ENCODE assay signal across 31 cellular contexts in the genomic region with DNA sequence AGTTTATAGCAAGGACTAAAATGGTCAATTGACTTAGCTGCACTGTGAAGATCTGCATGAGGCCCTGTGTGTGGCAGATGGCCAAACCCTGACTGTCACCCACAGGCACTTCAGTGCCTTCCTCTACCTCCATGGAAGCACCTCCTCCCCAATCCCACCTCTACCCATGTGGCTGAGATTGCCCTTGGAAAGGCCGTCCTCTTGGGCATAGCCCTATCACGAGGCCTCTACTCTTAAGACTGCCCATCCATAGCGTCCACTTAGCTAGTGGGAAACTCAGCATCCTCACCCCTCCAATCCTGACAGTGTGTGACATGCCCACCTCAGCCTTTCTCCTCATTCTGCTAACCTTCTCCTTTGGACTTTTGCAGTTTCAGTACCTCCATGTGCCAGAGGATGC.
"Had no signal": no experiment of that assay in that cellular context is flagged by ENCODE, and none has a peak within 500 bp of the region (broad histone marks: within the 10 kb centered on the region; RNA-seq: fewer than 3 reads in every experiment).

No MANE protein-coding gene starts in this region.

- H3K27ac Mint-ChIP-seq: activated B cell treated with CpG ODN at 0.5 μM for 24 hours; activated CD8-positive, alpha-beta memory T cell treated with anti-CD3 and anti-CD28 coated beads, Interleukin-2, amount 10 ng/mL, durations not matched to agents 7 days and 5 days; activated CD8-positive, alpha-beta T cell treated with anti-CD3 and anti-CD28 coated beads for 36 hours; activated naive CD4-positive, alpha-beta T cell treated with anti-CD3 and anti-CD28 coated beads, Interleukin-2, amount 10 ng/mL, durations not matched to agents 7 days and 5 days; activated naive CD4-positive, alpha-beta T cell treated with anti-CD3 and anti-CD28 coated beads, Interleukin-2, amount 50 U/mL, for 72 hours; activated naive CD8-positive, alpha-beta T cell treated with anti-CD3 and anti-CD28 coated beads, Interleukin-2, amount 10 ng/mL, durations not matched to agents 7 days and 5 days; activated T-cell treated with anti-CD3 and anti-CD28 coated beads, Interleukin-2, amount 50 U/mL, for 24 hours; activated T-cell treated with anti-CD3 and anti-CD28 coated beads, Interleukin-2, amount 50 U/mL, for 72 hours; brain; endodermal cell; T-cell; T-helper 1 cell treated with Interleukin-12 subunit alpha and Interleukin-12 subunit beta and Interleukin-4 antibody, amounts not matched to agents 30 μg/mL and 1 μg/mL, for 36 hours; T-helper 2 cell treated with Interferon-gamma antibody and Interleukin-4, amounts not matched to agents 5 μg/mL and 100 μg/mL, for 36 hours had no signal

- DNase-seq: activated B cell treated with CpG ODN at 0.5 μM for 24 hours; activated CD4-positive, alpha-beta T cell treated with anti-CD3 and anti-CD28 coated beads for 48 hours; activated CD4-positive, alpha-beta T cell treated with anti-CD3 and anti-CD28 coated beads, Interleukin-2, amount 50 U/mL, for 1 hour; activated CD4-positive, alpha-beta T cell treated with anti-CD3 and anti-CD28 coated beads, Interleukin-2, amount 50 U/mL, for 48 hours; activated CD8-positive, alpha-beta memory T cell treated with anti-CD3 and anti-CD28 coated beads, Interleukin-2, amount 10 ng/mL, durations not matched to agents 7 days and 5 days; activated CD8-positive, alpha-beta memory T cell treated with anti-CD3 and anti-CD28 coated beads, Interleukin-2, amount 50 U/mL, for 48 hours; activated CD8-positive, alpha-beta T cell treated with anti-CD3 and anti-CD28 coated beads for 36 hours; activated gamma-delta T cell; activated naive CD4-positive, alpha-beta T cell; activated naive CD4-positive, alpha-beta T cell treated with anti-CD3 and anti-CD28 coated beads, Interleukin-2, amount 10 ng/mL, durations not matched to agents 7 days and 5 days; activated naive CD8-positive, alpha-beta T cell treated with anti-CD3 and anti-CD28 coated beads, Interleukin-2, amount 10 ng/mL, durations not matched to agents 7 days and 5 days; activated T-cell treated with anti-CD3 and anti-CD28 coated beads for 4 hours; activated T-cell treated with anti-CD3 and anti-CD28 coated beads, Interleukin-2, amount 50 U/mL, for 24 hours; activated T-cell treated with anti-CD3 and anti-CD28 coated beads, Interleukin-2, amount 50 U/mL, for 72 hours; central memory CD4-positive, alpha-beta T cell; cerebellar nuclear complex; colonic mucosa; effector memory CD4-positive, alpha-beta T cell; endodermal cell; foreskin fibroblast; SW 1271; T-cell; T1000; WERI-Rb-1 had no signal

- H3K36me3 ChIP-seq: ascending aorta, breast epithelium, cardiac muscle cell, colonic mucosa, WERI-Rb-1 had no signal

- H3K4me3 ChIP-seq: ascending aorta, breast epithelium, cardiac muscle cell, colonic mucosa had no signal

- H3K27ac ChIP-seq: ascending aorta, breast epithelium, cardiac muscle cell, colonic mucosa, WERI-Rb-1 had no signal

- H3K4me3 Mint-ChIP-seq: activated B cell treated with CpG ODN at 0.5 μM for 24 hours; activated CD8-positive, alpha-beta memory T cell treated with anti-CD3 and anti-CD28 coated beads, Interleukin-2, amount 10 ng/mL, durations not matched to agents 7 days and 5 days; activated CD8-positive, alpha-beta T cell treated with anti-CD3 and anti-CD28 coated beads for 36 hours; activated naive CD4-positive, alpha-beta T cell treated with anti-CD3 and anti-CD28 coated beads, Interleukin-2, amount 10 ng/mL, durations not matched to agents 7 days and 5 days; activated naive CD8-positive, alpha-beta T cell treated with anti-CD3 and anti-CD28 coated beads, Interleukin-2, amount 10 ng/mL, durations not matched to agents 7 days and 5 days; activated T-cell treated with anti-CD3 and anti-CD28 coated beads, Interleukin-2, amount 50 U/mL, for 24 hours; activated T-cell treated with anti-CD3 and anti-CD28 coated beads, Interleukin-2, amount 50 U/mL, for 72 hours; brain; endodermal cell; T-cell; T-helper 1 cell treated with Interleukin-12 subunit alpha and Interleukin-12 subunit beta and Interleukin-4 antibody, amounts not matched to agents 30 μg/mL and 1 μg/mL, for 36 hours; T-helper 2 cell treated with Interferon-gamma antibody and Interleukin-4, amounts not matched to agents 5 μg/mL and 100 μg/mL, for 36 hours had no signal

- H3K9me3 ChIP-seq: ascending aorta, breast epithelium, colonic mucosa had no signal

- H3K27me3 Mint-ChIP-seq: activated B cell treated with CpG ODN at 0.5 μM for 24 hours; activated CD8-positive, alpha-beta memory T cell treated with anti-CD3 and anti-CD28 coated beads, Interleukin-2, amount 10 ng/mL, durations not matched to agents 7 days and 5 days; activated CD8-positive, alpha-beta T cell treated with anti-CD3 and anti-CD28 coated beads for 36 hours; activated naive CD4-positive, alpha-beta T cell treated with anti-CD3 and anti-CD28 coated beads, Interleukin-2, amount 10 ng/mL, durations not matched to agents 7 days and 5 days; activated naive CD8-positive, alpha-beta T cell treated with anti-CD3 and anti-CD28 coated beads, Interleukin-2, amount 10 ng/mL, durations not matched to agents 7 days and 5 days; activated T-cell treated with anti-CD3 and anti-CD28 coated beads, Interleukin-2, amount 50 U/mL, for 24 hours; T-cell had no signal

- H3K4me1 ChIP-seq: ascending aorta, breast epithelium, colonic mucosa had no signal

- H3K27me3 ChIP-seq: ascending aorta, breast epithelium, colonic mucosa had no signal

- H3K9me3 Mint-ChIP-seq: activated B cell treated with CpG ODN at 0.5 μM for 24 hours; activated CD8-positive, alpha-beta T cell treated with anti-CD3 and anti-CD28 coated beads for 36 hours; activated T-cell treated with anti-CD3 and anti-CD28 coated beads, Interleukin-2, amount 50 U/mL, for 24 hours; brain had no signal

- H3K36me3 Mint-ChIP-seq: activated CD8-positive, alpha-beta memory T cell treated with anti-CD3 and anti-CD28 coated beads, Interleukin-2, amount 10 ng/mL, durations not matched to agents 7 days and 5 days; activated naive CD4-positive, alpha-beta T cell treated with anti-CD3 and anti-CD28 coated beads, Interleukin-2, amount 10 ng/mL, durations not matched to agents 7 days and 5 days; activated naive CD4-positive, alpha-beta T cell treated with anti-CD3 and anti-CD28 coated beads, Interleukin-2, amount 50 U/mL, for 72 hours; activated naive CD8-positive, alpha-beta T cell treated with anti-CD3 and anti-CD28 coated beads, Interleukin-2, amount 10 ng/mL, durations not matched to agents 7 days and 5 days; brain; T-cell had no signal

- H3K4me1 Mint-ChIP-seq: activated B cell treated with CpG ODN at 0.5 μM for 24 hours; activated CD8-positive, alpha-beta memory T cell treated with anti-CD3 and anti-CD28 coated beads, Interleukin-2, amount 10 ng/mL, durations not matched to agents 7 days and 5 days; activated naive CD4-positive, alpha-beta T cell treated with anti-CD3 and anti-CD28 coated beads, Interleukin-2, amount 10 ng/mL, durations not matched to agents 7 days and 5 days; activated naive CD8-positive, alpha-beta T cell treated with anti-CD3 and anti-CD28 coated beads, Interleukin-2, amount 10 ng/mL, durations not matched to agents 7 days and 5 days; endodermal cell; T-cell had no signal
